In genomic region chrX:47245156-47245555, GRCh38 we compare ENCODE assay signal across 14 cellular contexts.
"Had no signal": no experiment of that assay in that cellular context is flagged by ENCODE, and none has a peak within 500 bp of the region (broad histone marks: within the 10 kb centered on the region; RNA-seq: fewer than 3 reads in every experiment).

No MANE protein-coding gene starts in this region.

- H3K27ac ChIP-seq: heart right ventricle, neutrophil, psoas muscle, right lobe of liver had no signal

- H3K4me3 ChIP-seq: heart right ventricle, mucosa of descending colon, psoas muscle, right lobe of liver had no signal

- H3K9me3 ChIP-seq: heart right ventricle, mucosa of descending colon, neutrophil, psoas muscle, right lobe of liver had no signal

- ATAC-seq: esophagus mucosa; heart right ventricle; mucosa of descending colon; naive thymus-derived CD8-positive, alpha-beta T cell; psoas muscle; right lobe of liver had no signal

- H3K4me1 ChIP-seq: heart right ventricle, psoas muscle, right lobe of liver had no signal

- H3K36me3 ChIP-seq: neutrophil had no signal

- H3K27me3 ChIP-seq: neutrophil, right lobe of liver had no signal

- DNase-seq: effector memory CD4-positive, alpha-beta T cell; heart right ventricle; hypothalamus; kidney glomerular epithelial cell; mammary epithelial cell; mucosa of descending colon; naive thymus-derived CD8-positive, alpha-beta T cell; psoas muscle; retina; right lobe of liver; stimulated activated naive CD4-positive, alpha-beta T cell treated with Interleukin-2 at 50 U/mL for 16 hours; trophoblast cell had no signal
